ENCODE assay signal across 21 cellular contexts in genomic region chr10:86222336-86222650, GRCh38.
DNase-seq lines count a peak whose midpoint lies in the region; ATAC-seq, FAIRE-seq and TF ChIP-seq lines count a peak whose summit lies in the region.
"Had no signal": no experiment of that assay in that cellular context is flagged by ENCODE, and none has a peak within 500 bp of the region (broad histone marks: within the 10 kb centered on the region; RNA-seq: fewer than 3 reads in every experiment).

No MANE protein-coding gene starts in this region.

- no peak for FAIRE-seq in HepG2 (lab: Jason Lieb, UNC)
- FAIRE-seq: A204.1, GM12891, GM18507, H1 had no signal

- H3K27ac ChIP-seq in right lobe of liver (no peak overlapping the region), HepG2 (ENCODE audit: extremely low read length, insufficient read depth, low read length) (no peak overlapping the region), lung (ENCODE audit: low read depth in 1 of 2, low read length in 1 of 2) (no peak overlapping the region)
- H3K27ac ChIP-seq: 22Rv1 had no signal

- TF ChIP-seq RAD21 in HepG2 (CRISPR knock-in tag; IDR thresholded peaks at IDR 0.05), result no peak

- TF ChIP-seq CTCF in right lobe of liver (IDR thresholded peaks at IDR 0.05) (no peak), HepG2 (CRISPR knock-in tag; IDR thresholded peaks at IDR 0.05) (no peak), lung (IDR thresholded peaks at IDR 0.05; ENCODE audit: control extremely low read depth, extremely low read depth) (no peak)

- CTCF ChIA-PET in HepG2 (lab: Yijun Ruan, JAX; ENCODE audit: low intra/inter-chr PET ratio, low total read pairs), result no interaction called here

- H3K36me3 ChIP-seq in right lobe of liver (no peaks in the 10 kb centered on the region), HepG2 (replicated peaks in 1 of 2; ENCODE audit: control insufficient read depth in 1 of 2, insufficient read depth in 2 of 2, low read length in 2 of 2) (no peaks in the 10 kb centered on the region), lung (ENCODE audit: control insufficient read depth in 2 of 2, insufficient read depth in 2 of 2, low read length in 2 of 2) (no peaks in the 10 kb centered on the region)

- H3K9ac ChIP-seq in HepG2 (ENCODE audit: insufficient read depth, low read depth, low read length), result no peak overlapping the region

- ATAC-seq in right lobe of liver (no peak), HepG2 (no peak), lung (ENCODE audit: insufficient read depth, low FRiP score) (peak; percentile 16), HG02852 (IDR thresholded peaks at IDR 0.05; ENCODE audit: unreplicated experiment) (no peak)
- ATAC-seq: HCT116 had no signal

- no peak overlapping the region for H3K4me3 ChIP-seq in right lobe of liver
- no peak overlapping the region for H3K4me3 ChIP-seq in HepG2 (replicated peaks in 1 of 3; ENCODE audit: insufficient read depth in 1 of 3, low read depth in 2 of 3, low read length in 3 of 3)
- H3K4me3 ChIP-seq in lung, result no peak overlapping the region

- no peak for TF ChIP-seq POLR2A in right lobe of liver (IDR thresholded peaks at IDR 0.05)
- TF ChIP-seq POLR2A in HepG2 (IDR thresholded peaks at IDR 0.05; ENCODE audit: insufficient read depth in 1 of 2, low read depth in 2 of 2, low read length in 2 of 2), result no peak

- H3K79me2 ChIP-seq in HepG2 (ENCODE audit: insufficient read depth, low read length), result no peaks in the 10 kb centered on the region

- in situ Hi-C loops in HepG2 (cut with HindIII; ENCODE audit: extremely low pct_ligation_motif_present, low pct_unique_long_range_greater_than_20kb), result no loop called here

- H3K9me3 ChIP-seq in right lobe of liver (no peaks in the 10 kb centered on the region), HepG2 (ENCODE audit: low read length) (no peaks in the 10 kb centered on the region), lung (ENCODE audit: control insufficient read depth in 2 of 2, insufficient read depth in 1 of 2, low read length in 1 of 2) (no peaks in the 10 kb centered on the region)

- intact Hi-C loops in right lobe of liver (cut with DNase I) (no loop called here), HepG2 (cut with micrococcal nuclease; ENCODE audit: unreplicated experiment) (no loop called here), posterior vena cava (cut with DNase I) (no loop called here)

- no peaks in the 10 kb centered on the region for H3K4me1 ChIP-seq in right lobe of liver
- H3K4me1 ChIP-seq in HepG2 (ENCODE audit: insufficient read depth, low read length), result peaks cover 9% of the 10 kb centered on the region; the same call in 1 of the 2 replicates
- peaks cover 0 to 2% of the 10 kb centered on the region in 2 donors for H3K4me1 ChIP-seq in lung (ENCODE audit: control insufficient read depth in 2 of 2, insufficient read depth in 2 of 2, low read length in 2 of 2)

- no peak overlapping the region for H2AFZ ChIP-seq in HepG2 (ENCODE audit: low read length)

- WGBS in right lobe of liver (ENCODE audit: insufficient coverage, low coverage, low lambda C conversion rate, missing lambda C conversion rate), result 83% methylated on average over 1 of the region's 4 CpGs
- WGBS in HepG2 (ENCODE audit: low lambda C conversion rate), result 60% methylated on average over 2 of the region's 4 CpGs
- 80 to 86% methylated on average over 4 of the region's 4 CpGs for WGBS in lung, 2 donors

- BruUV-seq in HepG2 (replicated peaks; lab: Mats Ljungman, UMichigan), result no TSS peak

- H3K4me2 ChIP-seq in HepG2 (ENCODE audit: low read depth, low read length), result no peak overlapping the region

- no peaks in the 10 kb centered on the region for H3K27me3 ChIP-seq in right lobe of liver
- peaks cover 0 to 4% of the 10 kb centered on the region in 2 experiments; a peak in 2 of 5 replicates for H3K27me3 ChIP-seq in HepG2 (ENCODE audit: control insufficient read depth in 1 of 2, insufficient read depth in 2 of 2, low read length in 2 of 2)
- H3K27me3 ChIP-seq in lung (ENCODE audit: control insufficient read depth, insufficient read depth), result no peaks in the 10 kb centered on the region

- peak in 2 of 3 donors; percentile 11 to 22 for DNase-seq in right lobe of liver
- DNase-seq in HepG2 (ENCODE audit: low spot score), result no peak
- no peak for DNase-seq in lung (ENCODE audit: low spot score)
- peak; percentile 71 for DNase-seq in posterior vena cava (ENCODE audit: low spot score)
- no peak for DNase-seq in cortex of kidney (lab: John Stamatoyannopoulos, UW)
- no peak for DNase-seq in GOT3 (lab: John Stamatoyannopoulos, UW)
- DNase-seq: C1 segment of cervical spinal cord; Calu3; CD4-positive, alpha-beta memory T cell; COR-L47; DMS53; DMS79 treated with DMSO at 0.1 percent for 48 hours; GF-D8; H7 had no signal

- H4K20me1 ChIP-seq in HepG2 (ENCODE audit: insufficient read depth, low read length), result no peaks in the 10 kb centered on the region

- POLR2A ChIA-PET in HepG2 (lab: Yijun Ruan, JAX), result no interaction called here

- TF ChIP-seq EP300 in HepG2 (IDR thresholded peaks at IDR 0.05; ENCODE audit: low read depth in 2 of 2, low read length in 2 of 2) (no peak), HepG2 (CRISPR knock-in tag; IDR thresholded peaks at IDR 0.05; ENCODE audit: borderline replicate concordance) (no peak)

TF ChIP-seq in HepG2, 621 proteins besides CTCF, POLR2A, EP300 and RAD21 (continues in another document):
- no peak for TF ChIP-seq TARDBP (CRISPR knock-in tag; IDR thresholded peaks at IDR 0.05)
- no peak for TF ChIP-seq NFE2L1 (CRISPR knock-in tag; IDR thresholded peaks at IDR 0.05; ENCODE audit: borderline replicate concordance)
- no peak for TF ChIP-seq HOXA3 (CRISPR knock-in tag; IDR thresholded peaks at IDR 0.05)
- TF ChIP-seq HNRNPLL (IDR thresholded peaks at IDR 0.05; ENCODE audit: low read depth, low read length, poor library complexity, severe bottlenecking), result no peak
- no peak for TF ChIP-seq TFAP4 (IDR thresholded peaks at IDR 0.05; ENCODE audit: borderline replicate concordance, low read depth)
- no peak for TF ChIP-seq KLF6 (CRISPR knock-in tag; IDR thresholded peaks at IDR 0.05)
- no peak for TF ChIP-seq KIAA2018 (CRISPR knock-in tag; IDR thresholded peaks at IDR 0.05; ENCODE audit: borderline replicate concordance)

Comparison
In these comparisons a context has a peak if more than half of its experiments do, and no peak if none do; other contexts are left out.
1. DNase-seq: peak in right lobe of liver (2 of 3) and posterior vena cava (single experiment); none in HepG2 (single experiment), lung (single experiment), cortex of kidney (single experiment) and GOT3 (single experiment).